ENCODE assay signal across 18 cellular contexts in genomic region chr4:184806711-184807110, GRCh38. TPM values are rescaled to one million over a fixed set of nuclear protein-coding genes. Genes with fewer than 3 reads are reported as not detected.
DNase-seq lines count a peak whose midpoint lies in the region; ATAC-seq and TF ChIP-seq lines count a peak whose summit lies in the region.
"Had no signal": no experiment of that assay in that cellular context is flagged by ENCODE, and none has a peak within 500 bp of the region (broad histone marks: within the 10 kb centered on the region; RNA-seq: fewer than 3 reads in every experiment).

No MANE protein-coding gene starts in this region.

- TF ChIP-seq EP300 in tibial nerve (IDR thresholded peaks at IDR 0.05) = no peak

- H3K27ac ChIP-seq in right atrium auricular region = peak overlapping the region; percentile 79 to 93
- peak overlapping the region; percentile 67 for H3K27ac ChIP-seq in foreskin keratinocyte
- H3K27ac ChIP-seq in gastrocnemius medialis = peak overlapping the region; percentile 97 to 100 (median 98)
- H3K27ac ChIP-seq in tibial nerve = peak overlapping the region in 3 of 4 donors; percentile 51 to 81 (median 79)

- H3K4me3 Mint-ChIP-seq in glutamatergic neuron (ENCODE audit: unreplicated experiment) = no peak overlapping the region
- H3K4me3 Mint-ChIP-seq: CD4-positive, alpha-beta T cell; HFFc6 had no signal

- peaks cover 36% of the 10 kb centered on the region for H3K4me1 Mint-ChIP-seq in glutamatergic neuron (ENCODE audit: low read depth, unreplicated experiment)

- no peaks in the 10 kb centered on the region for H3K9me3 ChIP-seq in right atrium auricular region
- H3K9me3 ChIP-seq in gastrocnemius medialis = no peaks in the 10 kb centered on the region
- H3K9me3 ChIP-seq in tibial nerve = no peaks in the 10 kb centered on the region
- H3K9me3 ChIP-seq: Caco-2 had no signal

- intact Hi-C loops in left cardiac atrium (cut with DNase I) (no loop called here), gastrocnemius medialis (cut with DNase I; ENCODE audit: low total_unique reads) (no loop called here)

- ATAC-seq in left cardiac atrium (no peak), foreskin keratinocyte (no peak), gastrocnemius medialis (no peak)

- WGBS in tibial nerve, 2 donors = 80 to 88% methylated on average over 1 of the region's 1 CpG

- H3K4me3 ChIP-seq in right atrium auricular region (no peak overlapping the region), gastrocnemius medialis (peak overlapping the region; percentile 26 to 72 (median 42)), tibial nerve (no peak overlapping the region)

- peaks cover 13% of the 10 kb centered on the region for H3K36me3 ChIP-seq in right atrium auricular region
- peaks cover 0 to 22% of the 10 kb centered on the region in 2 donors for H3K36me3 ChIP-seq in gastrocnemius medialis
- peaks cover 0 to 6% (median 0%) of the 10 kb centered on the region in 3 donors for H3K36me3 ChIP-seq in tibial nerve

- TF ChIP-seq CTCF in right atrium auricular region (IDR thresholded peaks at IDR 0.05) = no peak
- TF ChIP-seq CTCF in foreskin keratinocyte (conservative IDR thresholded peaks at IDR 0.05) = no peak
- no peak for TF ChIP-seq CTCF in gastrocnemius medialis (IDR thresholded peaks at IDR 0.05 in 4 of 5, conservative IDR thresholded peaks at IDR 0.05 in 1 of 5)
- TF ChIP-seq CTCF in tibial nerve (IDR thresholded peaks at IDR 0.05) = no peak
- TF ChIP-seq CTCF in glutamatergic neuron (IDR thresholded peaks at IDR 0.05; ENCODE audit: partially characterized antibody, unreplicated experiment) = no peak

- H3K27me3 Mint-ChIP-seq in glutamatergic neuron (ENCODE audit: unreplicated experiment) = no peaks in the 10 kb centered on the region
- H3K27me3 Mint-ChIP-seq: CD4-positive, alpha-beta T cell had no signal

- H3K9me3 Mint-ChIP-seq in glutamatergic neuron (ENCODE audit: unreplicated experiment) = no peaks in the 10 kb centered on the region
- H3K9me3 Mint-ChIP-seq: CD4-positive, alpha-beta T cell; HFFc6 had no signal

- no peaks in the 10 kb centered on the region for H3K36me3 Mint-ChIP-seq in glutamatergic neuron (ENCODE audit: unreplicated experiment)

- H3K27ac Mint-ChIP-seq in glutamatergic neuron (ENCODE audit: unreplicated experiment) = no peak overlapping the region
- H3K27ac Mint-ChIP-seq: CD4-positive, alpha-beta T cell; HFFc6 had no signal

- H3K27me3 ChIP-seq in right atrium auricular region (no peaks in the 10 kb centered on the region), foreskin keratinocyte (no peaks in the 10 kb centered on the region), gastrocnemius medialis (no peaks in the 10 kb centered on the region), tibial nerve (no peaks in the 10 kb centered on the region)

- H3K4me1 ChIP-seq in right atrium auricular region (peaks cover 0 to 74% of the 10 kb centered on the region in 2 donors), foreskin keratinocyte (peaks cover 21% of the 10 kb centered on the region), gastrocnemius medialis (peaks cover 53 to 61% of the 10 kb centered on the region in 2 donors), tibial nerve (peaks cover 0 to 92% (median 49%) of the 10 kb centered on the region in 4 donors)
- H3K4me1 ChIP-seq: Caco-2 had no signal

- in situ Hi-C loops in gastrocnemius medialis (cut with MboI; ENCODE audit: low sequenced_read_pairs in 4 of 4) = loop anchor here in 1 of 4 donors (25.0 kb wide), 1 partner anchor 781 kb away; no protein-coding TSS in a partner anchor

- DNase-seq in right atrium auricular region (ENCODE audit: low spot score) (no peak), left cardiac atrium (no peak), foreskin keratinocyte (no peak), gastrocnemius medialis (no peak), tibial nerve (ENCODE audit: low spot score in 2 of 2) (no peak), HK-2 (ENCODE audit: unreplicated experiment) (no peak), glutamatergic neuron (no peak), AG20443 (ENCODE audit: low spot score) (no peak)
- DNase-seq: Caco-2; CD4-positive, alpha-beta T cell; H7; HFFc6; NCI-H146; NCI-H2081; NCI-H446 treated with DMSO at 0.1 percent for 48 hours; NCI-H748 treated with DMSO at 0.1 percent for 48 hours; NK-92 treated with Interleukin-12 subunit alpha and Interleukin-12 subunit beta, amount 100 ng/mL, for 24 hours; SHP77 treated with DMSO at 0.1 percent for 48 hours had no signal

- TF ChIP-seq POLR2A in gastrocnemius medialis (IDR thresholded peaks at IDR 0.05) (no peak), tibial nerve (IDR thresholded peaks at IDR 0.05) (no peak)

RNA-seq across cellular contexts. Expression of gene ACSL1, which starts 19.1 kb away (rescaled TPM):
- total RNA-seq in right atrium auricular region = 100 to 1,000 TPM; 144 to 156 TPM
- total RNA-seq in left cardiac atrium = 100 to 1,000 TPM; 297 to 380 TPM
- 35.4 and 45.9 TPM in 2 replicates for total RNA-seq in foreskin keratinocyte
- polyA plus RNA-seq in foreskin keratinocyte = 18.8 and 19.8 TPM in 2 replicates
- 1,000 to 10,000 TPM in 3 of 4 donors, 100 to 1,000 TPM in 1; 591 to 2,181 (median 1,316) TPM for total RNA-seq in gastrocnemius medialis
- 100 to 1,000 TPM; 112 to 384 (median 211) TPM for total RNA-seq in tibial nerve
- 31.7 TPM for total RNA-seq in glutamatergic neuron (ENCODE audit: unreplicated experiment)

Comparison
In these comparisons a context has a peak if more than half of its experiments do, and no peak if none do; other contexts are left out.
1. H3K4me3 ChIP-seq: peak in gastrocnemius medialis (4 of 4); none in right atrium auricular region (0 of 2) and tibial nerve (0 of 4).
2. Peak in every context shown above with its lines, with median percentiles within 50 percentile points of each other: H3K27ac ChIP-seq.